ENCODE assay signal across 19 cellular contexts in the genomic region with DNA sequence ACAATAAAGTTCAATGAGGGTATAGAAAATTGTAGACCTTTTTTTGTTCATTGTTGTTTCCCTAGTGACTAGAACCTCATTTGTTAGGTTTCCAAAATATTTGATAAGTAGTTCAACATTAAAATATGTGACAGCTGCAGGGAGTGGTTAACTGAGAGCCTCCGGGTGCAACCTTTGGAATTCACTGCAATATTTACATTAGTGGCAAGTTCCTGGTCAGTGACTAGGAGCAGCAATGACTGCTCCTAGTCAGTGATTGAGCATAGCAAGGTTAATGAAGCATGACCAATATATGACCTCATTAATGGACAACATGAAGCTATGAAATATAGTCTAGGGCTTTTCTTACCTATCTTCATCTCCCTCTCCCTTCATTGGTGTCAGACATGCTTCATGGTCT.
DNase-seq lines count a peak whose midpoint lies in the region; TF ChIP-seq lines count a peak whose summit lies in the region.
"Had no signal": no experiment of that assay in that cellular context is flagged by ENCODE, and none has a peak within 500 bp of the region (broad histone marks: within the 10 kb centered on the region; RNA-seq: fewer than 3 reads in every experiment).

No MANE protein-coding gene starts in this region.

- no peaks in the 10 kb centered on the region for H3K9me3 ChIP-seq in hepatocyte (ENCODE audit: low read depth)

- H3K79me2 ChIP-seq in hepatocyte: no peaks in the 10 kb centered on the region

- H3K36me3 ChIP-seq in hepatocyte (replicated peaks; ENCODE audit: insufficient read depth, low read depth): no peaks in the 10 kb centered on the region

- WGBS in hepatocyte (ENCODE audit: low lambda C conversion rate, missing lambda C conversion rate): 37% methylated on average over 1 of the region's 1 CpG

- no peak overlapping the region for H2AFZ ChIP-seq in hepatocyte
- H2AFZ ChIP-seq: GM23248 had no signal

- no peak overlapping the region for H3K27ac ChIP-seq in hepatocyte
- H3K27ac ChIP-seq: 22Rv1, GM23248, KMS-11 had no signal

- no peak overlapping the region for H3K4me3 ChIP-seq in hepatocyte
- H3K4me3 ChIP-seq: GM23248 had no signal

- H3K27me3 ChIP-seq in hepatocyte: no peaks in the 10 kb centered on the region

- no peaks in the 10 kb centered on the region for H4K20me1 ChIP-seq in hepatocyte (ENCODE audit: insufficient read depth, poor library complexity, severe bottlenecking)

- no peaks in the 10 kb centered on the region for H3K9me2 ChIP-seq in hepatocyte (replicated peaks; ENCODE audit: insufficient read depth)

- TF ChIP-seq CTCF in hepatocyte (IDR thresholded peaks at IDR 0.05; ENCODE audit: poor library complexity): no peak

- H3K4me2 ChIP-seq in hepatocyte: no peak overlapping the region
- H3K4me2 ChIP-seq: KMS-11 had no signal

- DNase-seq in A172 (ENCODE audit: low spot score): peak; percentile 3
- peak; percentile 3 for DNase-seq in HuH-7 (ENCODE audit: low spot score)
- peak; percentile 30 for DNase-seq in hepatocyte (ENCODE audit: low spot score)
- peak; percentile 59 for DNase-seq in renal cortical epithelial cell (ENCODE audit: low read depth)
- no peak for DNase-seq in OCI-M1 (lab: John Stamatoyannopoulos, UW)
- no peak for DNase-seq in germinal center (ENCODE audit: low spot score)
- DNase-seq in HPDE6-E6E7 (ENCODE audit: extremely low spot score): no peak
- DNase-seq: DMS153, GM23248, H9, NCI-H1092, NCI-H1417 treated with DMSO at 0.1 percent for 48 hours, NCI-H1694 treated with DMSO at 0.1 percent for 48 hours, NCI-H2081, NCI-H226, NCI-H510A, NCI-H69 had no signal

- no peaks in the 10 kb centered on the region for H3K4me1 ChIP-seq in hepatocyte (ENCODE audit: insufficient read depth)

Comparison
In these comparisons a context has a peak if more than half of its experiments do, and no peak if none do; other contexts are left out.
1. DNase-seq: peak in A172 (single experiment), HuH-7 (single experiment), hepatocyte (single experiment) and renal cortical epithelial cell (single experiment); none in OCI-M1 (single experiment), germinal center (single experiment) and HPDE6-E6E7 (single experiment).